ENCODE assay signal across 8 cellular contexts in genomic region chr16:30922960-30923535, GRCh38. TPM values are rescaled to one million over a fixed set of nuclear protein-coding genes. Genes with fewer than 3 reads are reported as not detected.
DNase-seq lines count a peak whose midpoint lies in the region; ATAC-seq and TF ChIP-seq lines count a peak whose summit lies in the region.

No MANE protein-coding gene starts in this region.

- no peaks in the 10 kb centered on the region for H3K9me3 ChIP-seq in SK-N-MC (ENCODE audit: low read depth, low read length)
- H3K9me3 ChIP-seq in neuronal stem cell (replicated peaks in 1 of 2; ENCODE audit: control insufficient read depth in 2 of 2, insufficient read depth in 1 of 2, low read depth in 1 of 2, low read length in 2 of 2) = no peaks in the 10 kb centered on the region

- peaks cover 7 to 8% of the 10 kb centered on the region in 2 donors for H3K4me1 ChIP-seq in neuronal stem cell (ENCODE audit: control insufficient read depth in 2 of 2, insufficient read depth in 1 of 2, low read depth in 1 of 2, low read length in 2 of 2)

- DNase-seq in GM06990 (ENCODE audit: extremely low read depth, insufficient read length) (peak; percentile 99), NCI-H1092 (lab: John Stamatoyannopoulos, UW) (peak; percentile 99), SK-N-MC (ENCODE audit: low read depth, low spot score) (peak; percentile 97), germinal center (ENCODE audit: low spot score) (peak; percentile 95), neuronal stem cell (ENCODE audit: low spot score) (peak; percentile 100), stromal cell of bone marrow (ENCODE audit: low read depth) (peak; percentile 100)
- DNase-seq in activated naive CD4-positive, alpha-beta T cell treated with anti-CD3 and anti-CD28 coated beads, Interleukin-2, amount 50 U/mL, for 16 hours = peak; percentile 96

- no peak for TF ChIP-seq CTCF in GM06990 (IDR thresholded peaks at IDR 0.05; ENCODE audit: insufficient read depth, low read length, poor library complexity, severe bottlenecking)

- peak overlapping the region; percentile 71 for H3K4me2 ChIP-seq in neuronal stem cell (ENCODE audit: insufficient read depth, low read length, poor library complexity, severe bottlenecking)

- no peaks in the 10 kb centered on the region for H3K27me3 ChIP-seq in GM06990 (replicated peaks; ENCODE audit: control insufficient read depth, insufficient read depth, low read length)
- H3K27me3 ChIP-seq in neuronal stem cell (ENCODE audit: control insufficient read depth in 3 of 3, insufficient read depth in 3 of 3, low read depth in 1 of 3, low read length in 3 of 3) = no peaks in the 10 kb centered on the region

- peak overlapping the region; percentile 81 for H3K4ac ChIP-seq in neuronal stem cell (ENCODE audit: low read length)

- H3K4me3 ChIP-seq in GM06990 (replicated peaks; ENCODE audit: low read depth, low read length) (peak overlapping the region; percentile 78), SK-N-MC (peak overlapping the region; percentile 100), neuronal stem cell (ENCODE audit: low read length in 2 of 2) (peak overlapping the region; percentile 76 to 87)

- no peak overlapping the region for H4K8ac ChIP-seq in neuronal stem cell (ENCODE audit: low read depth, low read length)

- ATAC-seq in HG02623 (IDR thresholded peaks at IDR 0.05; ENCODE audit: unreplicated experiment) = peak; percentile 58

- H2AFZ ChIP-seq in neuronal stem cell (ENCODE audit: low read length) = peak overlapping the region; percentile 89

- peak overlapping the region; percentile 94 for H3K18ac ChIP-seq in neuronal stem cell (ENCODE audit: low read length)

- H2BK12ac ChIP-seq in neuronal stem cell (ENCODE audit: low read length) = no peak overlapping the region

- H2AK5ac ChIP-seq in neuronal stem cell (ENCODE audit: low read depth, low read length) = no peak overlapping the region

- no CpG with 5 or more reads among the region's 33 CpGs for WGBS in neuronal stem cell (ENCODE audit: extremely low coverage in 2 of 2, insufficient read length in 2 of 2, insufficient replicate concordance in 1 of 2), 2 donors

- H3K79me1 ChIP-seq in neuronal stem cell (ENCODE audit: low read depth, low read length) = peaks cover 8% of the 10 kb centered on the region

- H3K23ac ChIP-seq in neuronal stem cell (ENCODE audit: low read depth, low read length, poor library complexity) = peak overlapping the region; percentile 40

- H4K91ac ChIP-seq in neuronal stem cell (ENCODE audit: low read depth, low read length, poor library complexity) = peak overlapping the region; percentile 12

- H3K36me3 ChIP-seq in GM06990 (ENCODE audit: control insufficient read depth, insufficient read depth, low read length) (peaks cover 3% of the 10 kb centered on the region), SK-N-MC (ENCODE audit: insufficient read depth, low read length) (no peaks in the 10 kb centered on the region), neuronal stem cell (replicated peaks in 1 of 2; ENCODE audit: control insufficient read depth in 2 of 2, insufficient read depth in 2 of 2, low read length in 2 of 2) (peaks cover 16 to 29% of the 10 kb centered on the region in 2 donors)

- H3K9ac ChIP-seq in SK-N-MC (ENCODE audit: insufficient read length) (peak overlapping the region; percentile 98), neuronal stem cell (ENCODE audit: low read depth, low read length, poor library complexity) (peak overlapping the region; percentile 91)

- peak overlapping the region; percentile 56 for H2BK5ac ChIP-seq in neuronal stem cell (ENCODE audit: low read length)

- H2BK120ac ChIP-seq in neuronal stem cell (ENCODE audit: low read depth, low read length) = no peak overlapping the region

- no peak overlapping the region for H2BK15ac ChIP-seq in neuronal stem cell (ENCODE audit: low read length)

- H3K27ac ChIP-seq in SK-N-MC (peak overlapping the region; percentile 99), neuronal stem cell (replicated peaks; ENCODE audit: low read length) (peak overlapping the region; percentile 82)

- H3K14ac ChIP-seq in neuronal stem cell (ENCODE audit: low read length) = no peak overlapping the region

RNA-seq across cellular contexts. Expression of gene FBXL19, which starts 0.3 kb away (rescaled TPM):
- polyA plus RNA-seq in neuronal stem cell (2013, experiment 1 of 2) = 60.7 TPM
- 57.8 TPM for polyA plus RNA-seq in neuronal stem cell (2013, experiment 2 of 2)

RNA-seq across cellular contexts. Expression of gene ORAI3, which starts 25.8 kb away (rescaled TPM):
- 16.7 TPM for polyA plus RNA-seq in neuronal stem cell (2013, experiment 1 of 2)
- polyA plus RNA-seq in neuronal stem cell (2013, experiment 2 of 2) = 16.5 TPM

RNA-seq across cellular contexts. Expression of gene CTF1, which starts 26.6 kb away (rescaled TPM):
- polyA plus RNA-seq in neuronal stem cell (2013, experiment 1 of 2) = 3.7 TPM
- 4.2 TPM for polyA plus RNA-seq in neuronal stem cell (2013, experiment 2 of 2)

RNA-seq across cellular contexts. Expression of gene BCL7C, which starts 29.2 kb away (rescaled TPM):
- 27.1 TPM for polyA plus RNA-seq in neuronal stem cell (2013, experiment 1 of 2)
- polyA plus RNA-seq in neuronal stem cell (2013, experiment 2 of 2) = 26.1 TPM

RNA-seq across cellular contexts. Expression of gene SETD1A, which starts 34.5 kb away (rescaled TPM):
- polyA plus RNA-seq in neuronal stem cell (2013, experiment 1 of 2) = 16.0 TPM
- polyA plus RNA-seq in neuronal stem cell (2013, experiment 2 of 2) = 15.3 TPM

Comparison
In these comparisons a context has a peak if more than half of its experiments do, and no peak if none do; other contexts are left out.
1. Peak in every context shown above with its lines: DNase-seq, ATAC-seq, H3K4me3 ChIP-seq and H3K27ac ChIP-seq.